Comparison of ENCODE assay signal across 8 cellular contexts in genomic region chr15:47987908-47988532, GRCh38.
A peak's percentile ranks its signal among the peaks of the same experiment; 100 is the strongest.
DNase-seq lines count a peak whose midpoint lies in the region; ATAC-seq and TF ChIP-seq lines count a peak whose summit lies in the region.

No MANE protein-coding gene starts in this region.

- no peak overlapping the region for H3K27ac Mint-ChIP-seq in activated CD8-positive, alpha-beta T cell treated with anti-CD3 and anti-CD28 coated beads, Interleukin-2, amount 10 ng/mL, durations not matched to agents 7 days and 5 days

- H3K36me3 ChIP-seq in cardiac muscle cell: no peaks in the 10 kb centered on the region

- POLR2A ChIA-PET in activated CD8-positive, alpha-beta T cell treated with anti-CD3 and anti-CD28 coated beads, Interleukin-2, amount 10 ng/mL, durations not matched to agents 7 days and 5 days (lab: Charles Lee): no interaction called here

- H3K9me3 ChIP-seq in cardiac muscle cell (ENCODE audit: low read depth): no peaks in the 10 kb centered on the region

- H3K9me3 Mint-ChIP-seq in activated CD8-positive, alpha-beta T cell treated with anti-CD3 and anti-CD28 coated beads, Interleukin-2, amount 10 ng/mL, durations not matched to agents 7 days and 5 days (ENCODE audit: insufficient read depth): no peaks in the 10 kb centered on the region

- H3K4me1 ChIP-seq in cardiac muscle cell (ENCODE audit: low read depth): peaks cover 16% of the 10 kb centered on the region

- ATAC-seq in GM19328 (IDR thresholded peaks at IDR 0.05; ENCODE audit: unreplicated experiment): peak; percentile 90
- peak; percentile 94 for ATAC-seq in HG03135 (IDR thresholded peaks at IDR 0.05; ENCODE audit: unreplicated experiment)
- peak; percentile 85 for ATAC-seq in activated CD8-positive, alpha-beta T cell treated with anti-CD3 and anti-CD28 coated beads, Interleukin-2, amount 10 ng/mL, durations not matched to agents 7 days and 5 days

- DNase-seq in DMS153 treated with DMSO at 0.1 percent for 48 hours (lab: John Stamatoyannopoulos, UW; ENCODE audit: unreplicated experiment) (peak; percentile 46), NCI-H2196 treated with DMSO at 0.1 percent for 48 hours (lab: John Stamatoyannopoulos, UW; ENCODE audit: unreplicated experiment) (peak; percentile 12), cardiac muscle cell (ENCODE audit: low read depth in 1 of 2, low spot score in 1 of 2) (peak; percentile 78 to 81), renal cortical epithelial cell (ENCODE audit: low read depth) (peak; percentile 73)
- DNase-seq in activated CD8-positive, alpha-beta T cell treated with anti-CD3 and anti-CD28 coated beads, Interleukin-2, amount 10 ng/mL, durations not matched to agents 7 days and 5 days: peak; percentile 44
- no peak for DNase-seq in activated T-cell treated with anti-CD3 and anti-CD28 coated beads, Interleukin-2, amount 50 U/mL, for 48 hours

- no peak overlapping the region for H3K27ac ChIP-seq in cardiac muscle cell

- no peak overlapping the region for H3K4me3 ChIP-seq in cardiac muscle cell

- peaks cover 2% of the 10 kb centered on the region for H3K27me3 Mint-ChIP-seq in activated CD8-positive, alpha-beta T cell treated with anti-CD3 and anti-CD28 coated beads, Interleukin-2, amount 10 ng/mL, durations not matched to agents 7 days and 5 days (ENCODE audit: low read depth)

- H3K4me3 Mint-ChIP-seq in activated CD8-positive, alpha-beta T cell treated with anti-CD3 and anti-CD28 coated beads, Interleukin-2, amount 10 ng/mL, durations not matched to agents 7 days and 5 days: no peak overlapping the region

- CTCF ChIA-PET in activated CD8-positive, alpha-beta T cell treated with anti-CD3 and anti-CD28 coated beads, Interleukin-2, amount 10 ng/mL, durations not matched to agents 7 days and 5 days (lab: Charles Lee): interaction anchor here (0.8 to 2.2 kb wide), 17 partner anchors 9 to 1676 kb away, joined by 3 to 23 read pairs (median 3); no protein-coding TSS in a partner anchor

- no peaks in the 10 kb centered on the region for H3K36me3 Mint-ChIP-seq in activated CD8-positive, alpha-beta T cell treated with anti-CD3 and anti-CD28 coated beads, Interleukin-2, amount 10 ng/mL, durations not matched to agents 7 days and 5 days (ENCODE audit: low read depth)

- peak; percentile 65 for TF ChIP-seq CTCF in cardiac muscle cell (IDR thresholded peaks at IDR 0.05; ENCODE audit: low read depth, low read length)

- H3K4me1 Mint-ChIP-seq in activated CD8-positive, alpha-beta T cell treated with anti-CD3 and anti-CD28 coated beads, Interleukin-2, amount 10 ng/mL, durations not matched to agents 7 days and 5 days (ENCODE audit: low read depth): no peaks in the 10 kb centered on the region

- H3K27me3 ChIP-seq in cardiac muscle cell: no peaks in the 10 kb centered on the region

Comparison
In these comparisons a context has a peak if more than half of its experiments do, and no peak if none do; other contexts are left out.
1. DNase-seq: peak in DMS153 treated with DMSO at 0.1 percent for 48 hours (single experiment), NCI-H2196 treated with DMSO at 0.1 percent for 48 hours (single experiment), activated CD8-positive, alpha-beta T cell treated with anti-CD3 and anti-CD28 coated beads, Interleukin-2, amount 10 ng/mL, durations not matched to agents 7 days and 5 days (single experiment), cardiac muscle cell (2 of 2) and renal cortical epithelial cell (single experiment); none in activated T-cell treated with anti-CD3 and anti-CD28 coated beads, Interleukin-2, amount 50 U/mL, for 48 hours (0 of 2).
2. Peak in every context shown above with its lines, with median percentiles within 50 percentile points of each other: ATAC-seq.